Comparison of ENCODE assay signal across 1 cellular context in genomic region chr3:186717039-186717457, GRCh38.
TF ChIP-seq lines count a peak whose summit lies in the region.

Gene KNG1, plus strand, starts transcription at chr3:186717359. Its CDS starts 184 bp downstream, at chr3:186717543.

TF ChIP-seq in HepG2, 621 proteins besides CTCF, POLR2A, EP300 and RAD21 (continued from another document):
- TF ChIP-seq AKNA (CRISPR knock-in tag; IDR thresholded peaks at IDR 0.05; ENCODE audit: borderline replicate concordance) (no peak), AHDC1 (CRISPR knock-in tag; IDR thresholded peaks at IDR 0.05; ENCODE audit: borderline replicate concordance) (peak; percentile 71; the same call in 1 of the 2 replicates), GATAD2A (CRISPR knock-in tag; IDR thresholded peaks at IDR 0.05) (peak; percentile 58), SRSF1 (optimal IDR thresholded peaks at IDR 0.05; ENCODE audit: low read depth, low read length) (no peak), HDAC2 (CRISPR knock-in tag; IDR thresholded peaks at IDR 0.05) (peak; percentile 16; the same call in 1 of the 2 replicates), FOXP1 (IDR thresholded peaks at IDR 0.05) (0 out of 2 replicates have a peak, but pooled peaks have one; percentile 3), FOXP1 (CRISPR knock-in tag; IDR thresholded peaks at IDR 0.05) (peak; percentile 47), WIZ (CRISPR knock-in tag; IDR thresholded peaks at IDR 0.05) (0 out of 2 replicates have a peak, but pooled peaks have one; percentile 46), TEAD3 (CRISPR knock-in tag; optimal IDR thresholded peaks at IDR 0.05; ENCODE audit: borderline replicate concordance) (peak; percentile 68), ZNF292 (CRISPR knock-in tag; IDR thresholded peaks at IDR 0.05; ENCODE audit: borderline replicate concordance, low read depth) (peak; percentile 59; the same call in 1 of the 2 replicates), DNMT3B (CRISPR knock-in tag; conservative IDR thresholded peaks at IDR 0.05) (no peak), MED1 (CRISPR knock-in tag; IDR thresholded peaks at IDR 0.05) (peak; percentile 33; the same call in 1 of the 2 replicates), ZBTB43 (CRISPR knock-in tag; conservative IDR thresholded peaks at IDR 0.05) (no peak), MBD4 (IDR thresholded peaks at IDR 0.05; ENCODE audit: borderline replicate concordance, low read length) (no peak), HNF4G (IDR thresholded peaks at IDR 0.05; ENCODE audit: borderline replicate concordance, low read depth, low read length) (0 out of 2 replicates have a peak, but pooled peaks have one; percentile 25), HNF4G (CRISPR knock-in tag; IDR thresholded peaks at IDR 0.05; ENCODE audit: borderline replicate concordance, low read depth) (no peak), ZNF230 (CRISPR knock-in tag; IDR thresholded peaks at IDR 0.05) (no peak), ZGPAT (CRISPR knock-in tag; IDR thresholded peaks at IDR 0.05) (peak; percentile 41; the same call in 1 of the 2 replicates), SALL1 (CRISPR knock-in tag; IDR thresholded peaks at IDR 0.05) (peak; percentile 21; the same call in 1 of the 2 replicates), HDAC1 (CRISPR knock-in tag; IDR thresholded peaks at IDR 0.05) (peak; percentile 47; the same call in 1 of the 2 replicates), MYC (CRISPR knock-in tag; IDR thresholded peaks at IDR 0.05; ENCODE audit: borderline replicate concordance) (no peak), TP53 (CRISPR knock-in tag; conservative IDR thresholded peaks at IDR 0.05) (no peak), TBL1XR1 (IDR thresholded peaks at IDR 0.05; ENCODE audit: borderline replicate concordance, low read length, partially characterized antibody) (peak; percentile 15)
- TF ChIP-seq, protein P1, sequence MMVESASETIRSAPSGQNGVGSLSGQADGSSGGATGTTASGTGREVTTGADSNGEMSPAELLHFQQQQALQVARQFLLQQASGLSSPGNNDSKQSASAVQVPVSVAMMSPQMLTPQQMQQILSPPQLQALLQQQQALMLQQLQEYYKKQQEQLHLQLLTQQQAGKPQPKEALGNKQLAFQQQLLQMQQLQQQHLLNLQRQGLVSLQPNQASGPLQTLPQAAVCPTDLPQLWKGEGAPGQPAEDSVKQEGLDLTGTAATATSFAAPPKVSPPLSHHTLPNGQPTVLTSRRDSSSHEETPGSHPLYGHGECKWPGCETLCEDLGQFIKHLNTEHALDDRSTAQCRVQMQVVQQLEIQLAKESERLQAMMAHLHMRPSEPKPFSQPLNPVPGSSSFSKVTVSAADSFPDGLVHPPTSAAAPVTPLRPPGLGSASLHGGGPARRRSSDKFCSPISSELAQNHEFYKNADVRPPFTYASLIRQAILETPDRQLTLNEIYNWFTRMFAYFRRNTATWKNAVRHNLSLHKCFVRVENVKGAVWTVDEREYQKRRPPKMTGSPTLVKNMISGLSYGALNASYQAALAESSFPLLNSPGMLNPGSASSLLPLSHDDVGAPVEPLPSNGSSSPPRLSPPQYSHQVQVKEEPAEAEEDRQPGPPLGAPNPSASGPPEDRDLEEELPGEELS (CRISPR knock-in tag; IDR thresholded peaks at IDR 0.05): peak; percentile 58
- TF ChIP-seq, protein P2, sequence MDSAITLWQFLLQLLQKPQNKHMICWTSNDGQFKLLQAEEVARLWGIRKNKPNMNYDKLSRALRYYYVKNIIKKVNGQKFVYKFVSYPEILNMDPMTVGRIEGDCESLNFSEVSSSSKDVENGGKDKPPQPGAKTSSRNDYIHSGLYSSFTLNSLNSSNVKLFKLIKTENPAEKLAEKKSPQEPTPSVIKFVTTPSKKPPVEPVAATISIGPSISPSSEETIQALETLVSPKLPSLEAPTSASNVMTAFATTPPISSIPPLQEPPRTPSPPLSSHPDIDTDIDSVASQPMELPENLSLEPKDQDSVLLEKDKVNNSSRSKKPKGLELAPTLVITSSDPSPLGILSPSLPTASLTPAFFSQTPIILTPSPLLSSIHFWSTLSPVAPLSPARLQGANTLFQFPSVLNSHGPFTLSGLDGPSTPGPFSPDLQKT (CRISPR knock-in tag; IDR thresholded peaks at IDR 0.05; ENCODE audit: borderline replicate concordance): no peak
